ENCODE assay signal across 14 cellular contexts in genomic region chr7:99562114-99562784, GRCh38. TPM values are rescaled to one million over a fixed set of nuclear protein-coding genes. Genes with fewer than 3 reads are reported as not detected.
DNase-seq lines count a peak whose midpoint lies in the region; ATAC-seq and TF ChIP-seq lines count a peak whose summit lies in the region.
"Had no signal": no experiment of that assay in that cellular context is flagged by ENCODE, and none has a peak within 500 bp of the region (broad histone marks: within the 10 kb centered on the region; RNA-seq: fewer than 3 reads in every experiment).

No MANE protein-coding gene starts in this region.

- TF ChIP-seq POLR2A in stomach (IDR thresholded peaks at IDR 0.05): no peak
- TF ChIP-seq POLR2A in gastroesophageal sphincter (IDR thresholded peaks at IDR 0.05): no peak
- TF ChIP-seq POLR2A in heart left ventricle (IDR thresholded peaks at IDR 0.05): no peak

- no peak for DNase-seq in activated T-cell treated with anti-CD3 and anti-CD28 coated beads, Interleukin-2, amount 50 U/mL, for 24 hours
- DNase-seq in activated T-cell treated with anti-CD3 and anti-CD28 coated beads for 4 hours (no peak), fibroblast of villous mesenchyme (ENCODE audit: low read depth) (no peak), stomach (no peak), heart left ventricle (no peak)
- no peak for DNase-seq in activated CD4-positive, alpha-beta memory T cell treated with anti-CD3 and anti-CD28 coated beads, Interleukin-2, amount 10 ng/mL, durations not matched to agents 7 days and 5 days
- DNase-seq: GDM1; NCI-H2029; stimulated activated CD4-positive, alpha-beta T cell treated with anti-CD3 and anti-CD28 coated beads, Interleukin-4, amount 100 ng/mL, for 1 hour had no signal

- ATAC-seq in gastroesophageal sphincter (no peak), heart left ventricle (no peak), HG02763 (IDR thresholded peaks at IDR 0.05; ENCODE audit: unreplicated experiment) (no peak)

- H3K4me3 Mint-ChIP-seq in activated T-cell treated with anti-CD3 and anti-CD28 coated beads, Interleukin-2, amount 50 U/mL, for 24 hours: peak overlapping the region; percentile 54
- H3K4me3 Mint-ChIP-seq in activated CD4-positive, alpha-beta memory T cell treated with anti-CD3 and anti-CD28 coated beads, Interleukin-2, amount 10 ng/mL, durations not matched to agents 7 days and 5 days: no peak overlapping the region

- 76 to 84% (median 82%) methylated on average over 9 of the region's 9 CpGs for WGBS in stomach, 5 donors
- WGBS in gastroesophageal sphincter (ENCODE audit: low coverage in 1 of 2), 2 donors: 71 to 77% methylated on average over 6 to 9 of the region's 9 CpGs
- 75 to 83% (median 82%) methylated on average over 9 of the region's 9 CpGs for WGBS in heart left ventricle, 4 donors

- peaks cover 85% of the 10 kb centered on the region for H3K36me3 Mint-ChIP-seq in activated T-cell treated with anti-CD3 and anti-CD28 coated beads, Interleukin-2, amount 50 U/mL, for 24 hours (ENCODE audit: low read depth)
- peaks cover 70% of the 10 kb centered on the region for H3K36me3 Mint-ChIP-seq in activated CD4-positive, alpha-beta memory T cell treated with anti-CD3 and anti-CD28 coated beads, Interleukin-2, amount 10 ng/mL, durations not matched to agents 7 days and 5 days (ENCODE audit: low read depth)

- H3K27ac Mint-ChIP-seq in activated T-cell treated with anti-CD3 and anti-CD28 coated beads, Interleukin-2, amount 50 U/mL, for 24 hours: peak overlapping the region; percentile 89
- peak overlapping the region; percentile 53 for H3K27ac Mint-ChIP-seq in activated CD4-positive, alpha-beta memory T cell treated with anti-CD3 and anti-CD28 coated beads, Interleukin-2, amount 10 ng/mL, durations not matched to agents 7 days and 5 days

- no peaks in the 10 kb centered on the region for H3K27me3 ChIP-seq in stomach
- H3K27me3 ChIP-seq in gastroesophageal sphincter: no peaks in the 10 kb centered on the region
- H3K27me3 ChIP-seq in heart left ventricle: no peaks in the 10 kb centered on the region

- H3K4me1 Mint-ChIP-seq in activated T-cell treated with anti-CD3 and anti-CD28 coated beads, Interleukin-2, amount 50 U/mL, for 24 hours (ENCODE audit: low read depth): peaks cover 53% of the 10 kb centered on the region
- peaks cover 48% of the 10 kb centered on the region for H3K4me1 Mint-ChIP-seq in activated CD4-positive, alpha-beta memory T cell treated with anti-CD3 and anti-CD28 coated beads, Interleukin-2, amount 10 ng/mL, durations not matched to agents 7 days and 5 days

- intact Hi-C loops in stomach (cut with DNase I; ENCODE audit: low total_unique reads): no loop called here
- intact Hi-C loops in heart left ventricle (cut with DNase I): no loop called here

- no peak for TF ChIP-seq EP300 in stomach (IDR thresholded peaks at IDR 0.05)
- TF ChIP-seq EP300 in gastroesophageal sphincter (IDR thresholded peaks at IDR 0.05): no peak

- no peaks in the 10 kb centered on the region for H3K9me3 ChIP-seq in stomach
- no peaks in the 10 kb centered on the region for H3K9me3 ChIP-seq in gastroesophageal sphincter
- no peaks in the 10 kb centered on the region for H3K9me3 ChIP-seq in heart left ventricle

- H3K27ac ChIP-seq in stomach (peak overlapping the region in 4 of 5 donors; percentile 41 to 99 (median 62)), gastroesophageal sphincter (peak overlapping the region in 2 of 4 donors; percentile 50 to 69), heart left ventricle (peak overlapping the region in 1 of 12 donors; percentile 45)
- H3K27ac ChIP-seq: coronary artery, HL-60, SK-N-MC had no signal

- H3K36me3 ChIP-seq in stomach: peaks cover 47 to 72% (median 70%) of the 10 kb centered on the region in 4 donors
- peaks cover 0 to 68% of the 10 kb centered on the region in 2 donors for H3K36me3 ChIP-seq in gastroesophageal sphincter
- peaks cover 0 to 73% (median 69%) of the 10 kb centered on the region in 9 donors for H3K36me3 ChIP-seq in heart left ventricle

- CTCF ChIA-PET in activated CD4-positive, alpha-beta memory T cell treated with anti-CD3 and anti-CD28 coated beads, Interleukin-2, amount 10 ng/mL, durations not matched to agents 7 days and 5 days (lab: Charles Lee): no interaction called here

- H3K4me3 ChIP-seq in fibroblast of villous mesenchyme (ENCODE audit: low read depth, low read length) (peak overlapping the region; percentile 19), stomach (no peak overlapping the region), gastroesophageal sphincter (no peak overlapping the region), heart left ventricle (no peak overlapping the region)
- H3K4me3 ChIP-seq: coronary artery, SK-N-MC had no signal

- POLR2A ChIA-PET in activated CD4-positive, alpha-beta memory T cell treated with anti-CD3 and anti-CD28 coated beads, Interleukin-2, amount 10 ng/mL, durations not matched to agents 7 days and 5 days (lab: Charles Lee): interaction anchor here (1.7 to 6.6 kb wide), 3 partner anchors 10 to 62 kb away, joined by 6 to 70 read pairs (median 7); partner anchors contain the start of genes ZKSCAN5 and ZNF394

- no peaks in the 10 kb centered on the region for H3K9me3 Mint-ChIP-seq in activated T-cell treated with anti-CD3 and anti-CD28 coated beads, Interleukin-2, amount 50 U/mL, for 24 hours
- no peaks in the 10 kb centered on the region for H3K9me3 Mint-ChIP-seq in activated CD4-positive, alpha-beta memory T cell treated with anti-CD3 and anti-CD28 coated beads, Interleukin-2, amount 10 ng/mL, durations not matched to agents 7 days and 5 days

- H3K4me1 ChIP-seq in stomach (peaks cover 15 to 56% (median 41%) of the 10 kb centered on the region in 4 donors), gastroesophageal sphincter (peaks cover 0 to 47% (median 13%) of the 10 kb centered on the region in 3 donors), heart left ventricle (peaks cover 0 to 42% (median 19%) of the 10 kb centered on the region in 12 donors)

- no peak for TF ChIP-seq CTCF in fibroblast of villous mesenchyme (IDR thresholded peaks at IDR 0.05; ENCODE audit: insufficient read depth, low read depth, low read length)
- no peak for TF ChIP-seq CTCF in stomach (IDR thresholded peaks at IDR 0.05)
- no peak for TF ChIP-seq CTCF in gastroesophageal sphincter (IDR thresholded peaks at IDR 0.05)
- no peak for TF ChIP-seq CTCF in heart left ventricle (IDR thresholded peaks at IDR 0.05)

- H3K27me3 Mint-ChIP-seq in activated T-cell treated with anti-CD3 and anti-CD28 coated beads, Interleukin-2, amount 50 U/mL, for 24 hours: no peaks in the 10 kb centered on the region
- H3K27me3 Mint-ChIP-seq in activated CD4-positive, alpha-beta memory T cell treated with anti-CD3 and anti-CD28 coated beads, Interleukin-2, amount 10 ng/mL, durations not matched to agents 7 days and 5 days: no peaks in the 10 kb centered on the region

RNA-seq across cellular contexts. Expression of gene ZNF655, which starts 3.8 kb away (rescaled TPM):
- 100 to 1,000 TPM; 102 to 103 TPM for total RNA-seq in activated CD4-positive, alpha-beta memory T cell treated with anti-CD3 and anti-CD28 coated beads, Interleukin-2, amount 10 ng/mL, durations not matched to agents 7 days and 5 days
- 75.7 and 88.5 TPM in 2 replicates for total RNA-seq in fibroblast of villous mesenchyme
- total RNA-seq in stomach: 100 to 1,000 TPM in 2 of 5 donors, 10 to 100 TPM in 3; 55.8 to 162 (median 94.5) TPM
- 10 to 100 TPM; 33.0 to 41.2 (median 37.5) TPM for polyA plus RNA-seq in stomach
- 100 to 1,000 TPM; 115 to 191 (median 116) TPM for total RNA-seq in gastroesophageal sphincter
- 10 to 100 TPM; 26.8 to 48.0 (median 32.8) TPM for total RNA-seq in heart left ventricle
- polyA plus RNA-seq in heart left ventricle: 10 to 100 TPM; 28.8 to 36.1 TPM

RNA-seq across cellular contexts. Expression of gene FAM200A, which starts 10.3 kb away (rescaled TPM):
- 1 to 10 TPM; 5.0 to 5.1 TPM for total RNA-seq in activated CD4-positive, alpha-beta memory T cell treated with anti-CD3 and anti-CD28 coated beads, Interleukin-2, amount 10 ng/mL, durations not matched to agents 7 days and 5 days
- total RNA-seq in fibroblast of villous mesenchyme: 5.5 and 9.5 TPM in 2 replicates
- 10 to 100 TPM in 1 of 5 donors, 1 to 10 TPM in 2, under 1 TPM in 2; 0.45 to 35.9 (median 3.3) TPM for total RNA-seq in stomach
- 1 to 10 TPM; 3.1 to 4.2 (median 3.5) TPM for polyA plus RNA-seq in stomach
- 1 to 10 TPM; 3.5 to 8.6 (median 4.3) TPM for total RNA-seq in gastroesophageal sphincter
- total RNA-seq in heart left ventricle: 1 to 10 TPM; 4.7 to 7.1 (median 5.3) TPM
- 1 to 10 TPM; 5.8 to 6.6 TPM for polyA plus RNA-seq in heart left ventricle

RNA-seq across cellular contexts. Expression of gene TMEM225B, which starts 35.8 kb away (rescaled TPM):
- total RNA-seq in activated CD4-positive, alpha-beta memory T cell treated with anti-CD3 and anti-CD28 coated beads, Interleukin-2, amount 10 ng/mL, durations not matched to agents 7 days and 5 days: 1 to 10 TPM; 1.3 to 1.9 TPM
- total RNA-seq in fibroblast of villous mesenchyme (0.43 and 1.6 TPM in 2 replicates), stomach (1 to 10 TPM in 1 of 5 donors, under 1 TPM in 1, not detected in 3; 0.73 to 4.3 TPM), gastroesophageal sphincter (1 to 10 TPM in 2 of 4 donors, not detected in 2; 1.6 to 2.2 TPM), heart left ventricle (under 1 TPM in 4 of 9 donors, not detected in 5; 0.29 to 0.52 (median 0.51) TPM)
- polyA plus RNA-seq in stomach (1 to 10 TPM in 1 of 3 donors, under 1 TPM in 1, not detected in 1; 0.75 to 1.2 TPM), heart left ventricle (under 1 TPM in 1 of 2 donors, not detected in 1; 0.10 TPM)

RNA-seq across cellular contexts. Expression of gene ZSCAN25, which starts 54.5 kb away (rescaled TPM):
- total RNA-seq in activated CD4-positive, alpha-beta memory T cell treated with anti-CD3 and anti-CD28 coated beads, Interleukin-2, amount 10 ng/mL, durations not matched to agents 7 days and 5 days: 10 to 100 TPM; 27.7 TPM
- total RNA-seq in fibroblast of villous mesenchyme (11.9 and 13.4 TPM in 2 replicates), stomach (10 to 100 TPM; 10.7 to 16.2 (median 12.3) TPM), gastroesophageal sphincter (10 to 100 TPM; 10.9 to 26.5 (median 18.4) TPM), heart left ventricle (10 to 100 TPM in 4 of 9 donors, 1 to 10 TPM in 5; 5.6 to 12.0 (median 8.3) TPM)
- polyA plus RNA-seq in stomach (1 to 10 TPM; 3.5 to 4.1 (median 3.7) TPM), heart left ventricle (1 to 10 TPM; 3.4 to 4.0 TPM)

RNA-seq across cellular contexts. Expression of gene ZKSCAN5, which starts 57.8 kb away (rescaled TPM):
- total RNA-seq in activated CD4-positive, alpha-beta memory T cell treated with anti-CD3 and anti-CD28 coated beads, Interleukin-2, amount 10 ng/mL, durations not matched to agents 7 days and 5 days: 10 to 100 TPM; 12.0 to 12.2 TPM
- total RNA-seq in fibroblast of villous mesenchyme (11.6 and 17.7 TPM in 2 replicates), stomach (10 to 100 TPM in 1 of 5 donors, 1 to 10 TPM in 3, under 1 TPM in 1; 0.58 to 11.4 (median 4.0) TPM), gastroesophageal sphincter (10 to 100 TPM in 2 of 4 donors, 1 to 10 TPM in 2; 7.5 to 12.5 (median 10.6) TPM), heart left ventricle (1 to 10 TPM; 5.6 to 9.6 (median 7.1) TPM)
- polyA plus RNA-seq in stomach (1 to 10 TPM; 2.7 to 3.8 (median 2.9) TPM), heart left ventricle (1 to 10 TPM; 2.1 to 5.8 TPM)
